ENCODE assay signal across 25 cellular contexts in genomic region chr22:30837531-30837930, GRCh38.
A peak's percentile ranks its signal among the peaks of the same experiment; 100 is the strongest.
DNase-seq lines count a peak whose midpoint lies in the region; ATAC-seq, FAIRE-seq and TF ChIP-seq lines count a peak whose summit lies in the region.
"Had no signal": no experiment of that assay in that cellular context is flagged by ENCODE, and none has a peak within 500 bp of the region (broad histone marks: within the 10 kb centered on the region; RNA-seq: fewer than 3 reads in every experiment).

No MANE protein-coding gene starts in this region.

- peaks cover 10% of the 10 kb centered on the region for H3K27me3 Mint-ChIP-seq in activated CD8-positive, alpha-beta T cell treated with anti-CD3 and anti-CD28 coated beads, Interleukin-2, amount 10 ng/mL, durations not matched to agents 7 days and 5 days (ENCODE audit: low read depth)
- H3K27me3 Mint-ChIP-seq in T-cell: peaks cover 5 to 18% of the 10 kb centered on the region in 2 donors

- in situ Hi-C loops in G401 (cut with HindIII; ENCODE audit: low sequenced_read_pairs): no loop called here

- CTCF ChIA-PET in activated CD8-positive, alpha-beta T cell treated with anti-CD3 and anti-CD28 coated beads, Interleukin-2, amount 10 ng/mL, durations not matched to agents 7 days and 5 days (lab: Charles Lee): no interaction called here
- CTCF ChIA-PET in T-cell (lab: Charles Lee): no interaction called here

- POLR2A ChIA-PET in activated CD8-positive, alpha-beta T cell treated with anti-CD3 and anti-CD28 coated beads, Interleukin-2, amount 10 ng/mL, durations not matched to agents 7 days and 5 days (lab: Charles Lee): no interaction called here
- POLR2A ChIA-PET in T-cell (lab: Charles Lee): no interaction called here

- H3K9me3 Mint-ChIP-seq in activated CD8-positive, alpha-beta T cell treated with anti-CD3 and anti-CD28 coated beads, Interleukin-2, amount 10 ng/mL, durations not matched to agents 7 days and 5 days (ENCODE audit: insufficient read depth): no peaks in the 10 kb centered on the region
- peaks cover 0 to 10% (median 5%) of the 10 kb centered on the region in 3 donors for H3K9me3 Mint-ChIP-seq in T-cell
- H3K9me3 Mint-ChIP-seq: activated naive CD8-positive, alpha-beta T cell treated with anti-CD3 and anti-CD28 coated beads, Interleukin-2, amount 50 U/mL, for 24 hours had no signal

- no peak for TF ChIP-seq POLR2A in GM12892 (IDR thresholded peaks at IDR 0.05; ENCODE audit: low read depth, low read length)

- H3K36me3 Mint-ChIP-seq in activated CD8-positive, alpha-beta T cell treated with anti-CD3 and anti-CD28 coated beads, Interleukin-2, amount 10 ng/mL, durations not matched to agents 7 days and 5 days (ENCODE audit: low read depth): no peaks in the 10 kb centered on the region
- peaks cover 3% of the 10 kb centered on the region for H3K36me3 Mint-ChIP-seq in T-cell

- H3K27ac ChIP-seq in cingulate gyrus (ENCODE audit: low read depth, low read length): peak overlapping the region; percentile 41
- H3K27ac ChIP-seq: C4-2B, gastroesophageal sphincter, right atrium auricular region had no signal

- FAIRE-seq in GM12892 (lab: Jason Lieb, UNC): no peak
- FAIRE-seq: bronchial epithelial cell, D721Med had no signal

- no peak for ATAC-seq in activated CD8-positive, alpha-beta T cell treated with anti-CD3 and anti-CD28 coated beads, Interleukin-2, amount 10 ng/mL, durations not matched to agents 7 days and 5 days
- ATAC-seq in T-cell (replicated peaks in 1 of 4): no peak
- ATAC-seq: activated naive CD8-positive, alpha-beta T cell treated with anti-CD3 and anti-CD28 coated beads, Interleukin-2, amount 50 U/mL, for 24 hours; gastroesophageal sphincter had no signal

- H3K27ac Mint-ChIP-seq in activated CD8-positive, alpha-beta T cell treated with anti-CD3 and anti-CD28 coated beads, Interleukin-2, amount 10 ng/mL, durations not matched to agents 7 days and 5 days: no peak overlapping the region
- H3K27ac Mint-ChIP-seq in T-cell: no peak overlapping the region
- H3K27ac Mint-ChIP-seq: activated CD4-positive, alpha-beta T cell treated with anti-CD3 and anti-CD28 coated beads, Interleukin-2, amount 10 ng/mL, durations not matched to agents 24 days and 14 days; activated naive CD8-positive, alpha-beta T cell treated with anti-CD3 and anti-CD28 coated beads, Interleukin-2, amount 50 U/mL, for 24 hours; activated T-helper 2 cell treated with anti-CD3 and anti-CD28 coated beads, Interferon-gamma antibody, Interleukin-2, Interleukin-4, amounts not matched to agents 10 μg/mL and 5 μg/mL and 100 μg/mL, durations not matched to agents 14 hours and 24 hours and 36 hours; IgD-negative memory B cell had no signal

- H3K4me3 Mint-ChIP-seq in activated CD8-positive, alpha-beta T cell treated with anti-CD3 and anti-CD28 coated beads, Interleukin-2, amount 10 ng/mL, durations not matched to agents 7 days and 5 days: no peak overlapping the region
- H3K4me3 Mint-ChIP-seq in T-cell: no peak overlapping the region
- H3K4me3 Mint-ChIP-seq: activated CD4-positive, alpha-beta T cell treated with anti-CD3 and anti-CD28 coated beads, Interleukin-2, amount 10 ng/mL, durations not matched to agents 24 days and 14 days; activated naive CD8-positive, alpha-beta T cell treated with anti-CD3 and anti-CD28 coated beads, Interleukin-2, amount 50 U/mL, for 24 hours; IgD-negative memory B cell had no signal

- DNase-seq in G401 (ENCODE audit: low spot score): peak; percentile 83
- peak; percentile 67 for DNase-seq in inferior parietal cortex (ENCODE audit: extremely low spot score)
- DNase-seq in putamen (ENCODE audit: low spot score): peak; percentile 60
- no peak for DNase-seq in NCI-H510A treated with DMSO at 0.1 percent for 48 hours (lab: John Stamatoyannopoulos, UW)
- no peak for DNase-seq in activated CD8-positive, alpha-beta T cell treated with anti-CD3 and anti-CD28 coated beads, Interleukin-2, amount 10 ng/mL, durations not matched to agents 7 days and 5 days
- no peak for DNase-seq in GM12892 (ENCODE audit: insufficient read length)
- no peak for DNase-seq in T-cell
- DNase-seq: activated CD4-positive, alpha-beta T cell treated with anti-CD3 and anti-CD28 coated beads, Interleukin-2, amount 10 ng/mL, durations not matched to agents 24 days and 14 days; activated CD8-positive, alpha-beta memory T cell treated with anti-CD3 and anti-CD28 coated beads, Interleukin-2, amount 50 U/mL, for 4 hours; activated naive CD8-positive, alpha-beta T cell treated with anti-CD3 and anti-CD28 coated beads, Interleukin-2, amount 50 U/mL, for 24 hours; dermis blood vessel endothelial cell; NCI-H1436 treated with DMSO at 0.1 percent for 48 hours; NCI-H2171 treated with DMSO at 0.1 percent for 48 hours; NCI-H748 treated with DMSO at 0.1 percent for 48 hours; SHP77; stimulated activated CD4-positive, alpha-beta T cell treated with anti-CD3 and anti-CD28 coated beads, Interleukin-12 subunit alpha, Interleukin-12 subunit beta, amount 100 ng/mL, for 4 hours; T-helper 1 cell had no signal

- H3K4me1 Mint-ChIP-seq in activated CD8-positive, alpha-beta T cell treated with anti-CD3 and anti-CD28 coated beads, Interleukin-2, amount 10 ng/mL, durations not matched to agents 7 days and 5 days (ENCODE audit: low read depth): no peaks in the 10 kb centered on the region
- H3K4me1 Mint-ChIP-seq in T-cell: no peaks in the 10 kb centered on the region
- H3K4me1 Mint-ChIP-seq: activated CD4-positive, alpha-beta T cell treated with anti-CD3 and anti-CD28 coated beads, Interleukin-2, amount 10 ng/mL, durations not matched to agents 24 days and 14 days; activated naive CD8-positive, alpha-beta T cell treated with anti-CD3 and anti-CD28 coated beads, Interleukin-2, amount 50 U/mL, for 24 hours; IgD-negative memory B cell had no signal

Comparison
In these comparisons a context has a peak if more than half of its experiments do, and no peak if none do; other contexts are left out.
1. DNase-seq: peak in G401 (single experiment), inferior parietal cortex (single experiment) and putamen (single experiment); none in NCI-H510A treated with DMSO at 0.1 percent for 48 hours (single experiment), activated CD8-positive, alpha-beta T cell treated with anti-CD3 and anti-CD28 coated beads, Interleukin-2, amount 10 ng/mL, durations not matched to agents 7 days and 5 days (single experiment), GM12892 (single experiment) and T-cell (0 of 34).